3 cellular contexts compared by ENCODE assay signal in the genomic region with DNA sequence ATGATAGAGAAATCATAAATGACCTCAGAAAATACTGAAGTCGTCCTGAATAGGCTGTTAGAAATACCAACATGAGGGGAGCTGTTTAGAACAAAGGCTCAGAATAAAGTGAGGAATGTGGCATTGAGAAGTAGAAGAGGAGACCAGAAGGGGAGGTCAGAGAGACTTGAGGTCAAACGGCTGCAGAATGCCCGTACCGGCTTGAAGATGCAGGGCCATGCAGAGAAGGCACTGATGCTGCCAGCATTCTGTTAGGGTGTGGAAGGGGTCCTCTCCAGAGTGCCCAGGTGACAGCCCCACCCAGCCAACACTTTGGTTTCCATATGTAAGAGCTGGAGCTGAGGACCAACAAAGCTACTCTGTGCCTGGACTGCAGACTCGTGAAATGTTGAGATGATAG.
"Had no signal": no experiment of that assay in that cellular context is flagged by ENCODE, and none has a peak within 500 bp of the region (broad histone marks: within the 10 kb centered on the region; RNA-seq: fewer than 3 reads in every experiment).

No MANE protein-coding gene starts in this region.

- ATAC-seq: GM12878 had no signal

- H3K4me3 ChIP-seq: GM12878 had no signal

- DNase-seq: GDM1, GF-D8 had no signal
